In the genomic region with DNA sequence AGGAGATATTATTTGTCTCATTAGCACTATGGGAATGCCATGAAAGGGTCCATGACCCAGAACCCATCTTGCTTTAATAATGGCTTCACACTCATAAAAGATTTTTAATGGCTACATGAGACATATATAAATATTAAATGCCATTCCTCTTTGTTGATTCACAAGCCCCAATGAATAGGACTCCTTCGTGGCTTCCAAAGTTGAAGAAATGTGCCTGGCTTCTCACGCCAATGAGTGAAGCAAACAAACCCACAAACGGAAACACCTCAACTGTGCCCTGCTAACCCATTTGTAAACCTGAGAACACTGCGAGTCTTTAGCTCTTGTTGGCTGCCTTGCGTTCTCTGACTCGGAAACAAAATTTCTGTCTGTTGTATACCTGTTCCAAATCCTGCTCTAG, we compare ENCODE assay signal across 23 cellular contexts.
"Had no signal": no experiment of that assay in that cellular context is flagged by ENCODE, and none has a peak within 500 bp of the region (broad histone marks: within the 10 kb centered on the region; RNA-seq: fewer than 3 reads in every experiment).

No MANE protein-coding gene starts in this region.

- H3K9me3 ChIP-seq: heart left ventricle, psoas muscle, testis, tibial nerve had no signal

- H3K27ac Mint-ChIP-seq: naive thymus-derived CD4-positive, alpha-beta T cell; nephron progenitor cell; stimulated activated naive B cell treated with anti-CD40 and anti-IgM and Interleukin-4, amounts not matched to agents 10 μg/mL and 1 μg/mL and 100 μg/mL, for 72 hours; stimulated activated naive CD8-positive, alpha-beta T cell treated with anti-CD3 and anti-CD28 coated beads, Interleukin-15, amount 100 ng/mL, for 72 hours had no signal

- H3K4me1 Mint-ChIP-seq: naive thymus-derived CD4-positive, alpha-beta T cell; stimulated activated naive CD8-positive, alpha-beta T cell treated with anti-CD3 and anti-CD28 coated beads, Interleukin-15, amount 100 ng/mL, for 72 hours had no signal

- H3K4me1 ChIP-seq: psoas muscle had no signal

- H3K27ac ChIP-seq: dorsolateral prefrontal cortex, heart left ventricle, psoas muscle, skin epidermis, testis, tibial nerve had no signal

- H3K9me3 Mint-ChIP-seq: naive thymus-derived CD4-positive, alpha-beta T cell; nephron progenitor cell; stimulated activated naive B cell treated with anti-CD40 and anti-IgM and Interleukin-4, amounts not matched to agents 10 μg/mL and 1 μg/mL and 100 μg/mL, for 72 hours; stimulated activated naive CD8-positive, alpha-beta T cell treated with anti-CD3 and anti-CD28 coated beads, Interleukin-15, amount 100 ng/mL, for 72 hours had no signal

- H3K4me3 ChIP-seq: dorsolateral prefrontal cortex, heart left ventricle, lung, psoas muscle, skin epidermis, testis, tibial nerve had no signal

- H3K36me3 ChIP-seq: heart left ventricle, tibial nerve had no signal

- H3K4me3 Mint-ChIP-seq: naive thymus-derived CD4-positive, alpha-beta T cell; nephron progenitor cell; stimulated activated naive B cell treated with anti-CD40 and anti-IgM and Interleukin-4, amounts not matched to agents 10 μg/mL and 1 μg/mL and 100 μg/mL, for 72 hours; stimulated activated naive CD8-positive, alpha-beta T cell treated with anti-CD3 and anti-CD28 coated beads, Interleukin-15, amount 100 ng/mL, for 72 hours had no signal

- ATAC-seq: esophagus mucosa; heart left ventricle; left colon; left ventricle myocardium superior; naive thymus-derived CD4-positive, alpha-beta T cell; psoas muscle; sciatic nerve; stimulated activated naive B cell treated with anti-CD40 and anti-IgM and Interleukin-4, amounts not matched to agents 10 μg/mL and 1 μg/mL and 100 μg/mL, for 72 hours; stimulated activated naive CD8-positive, alpha-beta T cell treated with anti-CD3 and anti-CD28 coated beads, Interleukin-15, amount 100 ng/mL, for 72 hours had no signal

- H3K27me3 Mint-ChIP-seq: stimulated activated naive B cell treated with anti-CD40 and anti-IgM and Interleukin-4, amounts not matched to agents 10 μg/mL and 1 μg/mL and 100 μg/mL, for 72 hours; stimulated activated naive CD8-positive, alpha-beta T cell treated with anti-CD3 and anti-CD28 coated beads, Interleukin-15, amount 100 ng/mL, for 72 hours had no signal

- H3K27me3 ChIP-seq: dorsolateral prefrontal cortex, heart left ventricle, testis, tibial nerve had no signal

- FAIRE-seq: frontal cortex had no signal

- H3K36me3 Mint-ChIP-seq: naive thymus-derived CD4-positive, alpha-beta T cell; stimulated activated naive B cell treated with anti-CD40 and anti-IgM and Interleukin-4, amounts not matched to agents 10 μg/mL and 1 μg/mL and 100 μg/mL, for 72 hours had no signal

- DNase-seq: cortex of kidney; dorsolateral prefrontal cortex; effector CD8-positive, alpha-beta T cell; heart left ventricle; hippocampal formation; left colon; left ventricle myocardium superior; mesendoderm; naive thymus-derived CD4-positive, alpha-beta T cell; nephron progenitor cell; psoas muscle; retina; stimulated activated CD4-positive, alpha-beta T cell treated with anti-CD3 and anti-CD28 coated beads, Interleukin-2, amount 100 ng/mL, for 24 hours; stimulated activated CD4-positive, alpha-beta T cell treated with anti-CD3 and anti-CD28 coated beads, Interleukin-4, amount 100 ng/mL, for 4 hours; stimulated activated naive B cell treated with anti-CD40 and anti-IgM and Interleukin-4, amounts not matched to agents 10 μg/mL and 1 μg/mL and 100 μg/mL, for 72 hours; stimulated activated naive CD8-positive, alpha-beta T cell treated with anti-CD3 and anti-CD28 coated beads, Interleukin-15, amount 100 ng/mL, for 72 hours; testis had no signal
